ENCODE assay signal across 8 cellular contexts in genomic region chr5:116573617-116574431, GRCh38. TPM values are rescaled to one million over a fixed set of nuclear protein-coding genes. Genes with fewer than 3 reads are reported as not detected.
DNase-seq lines count a peak whose midpoint lies in the region; ATAC-seq, FAIRE-seq and TF ChIP-seq lines count a peak whose summit lies in the region.

No MANE protein-coding gene starts in this region.

- DNase-seq in NCI-H345 treated with DMSO at 0.1 percent for 48 hours (lab: John Stamatoyannopoulos, UW; ENCODE audit: unreplicated experiment) (peak; percentile 3), chondrocyte (ENCODE audit: low spot score) (no peak), HepG2 (ENCODE audit: low spot score) (no peak), DMS153 (lab: John Stamatoyannopoulos, UW) (no peak)

- intact Hi-C loops in HepG2 (cut with micrococcal nuclease; ENCODE audit: unreplicated experiment), result loop anchor here (5.0 to 10.0 kb wide), 3 partner anchors 37 to 437 kb away; no protein-coding TSS in a partner anchor

- TF ChIP-seq EP300 in HepG2 (IDR thresholded peaks at IDR 0.05; ENCODE audit: low read depth in 2 of 2, low read length in 2 of 2), result no peak
- no peak for TF ChIP-seq EP300 in HepG2 (CRISPR knock-in tag; IDR thresholded peaks at IDR 0.05; ENCODE audit: borderline replicate concordance)

- CTCF ChIA-PET in HepG2 (lab: Yijun Ruan, JAX; ENCODE audit: low intra/inter-chr PET ratio, low total read pairs), result interaction anchor here (2.8 kb wide), 1 partner anchor 374 kb away, joined by 17 read pairs; no protein-coding TSS in a partner anchor

- H3K9me3 ChIP-seq in ES-I3 (ENCODE audit: control insufficient read depth, insufficient read depth, low read length), result no peaks in the 10 kb centered on the region
- H3K9me3 ChIP-seq in HepG2 (ENCODE audit: low read length), result no peaks in the 10 kb centered on the region
- no peaks in the 10 kb centered on the region for H3K9me3 ChIP-seq in subcutaneous abdominal adipose tissue (ENCODE audit: control insufficient read depth in 5 of 5, low read length in 5 of 5)

- peak overlapping the region; percentile 84 for H3K4me3 Mint-ChIP-seq in chondrocyte (ENCODE audit: unreplicated experiment)

- no peak overlapping the region for H2AFZ ChIP-seq in HepG2 (ENCODE audit: low read length)

- H3K27me3 ChIP-seq in HepG2 (ENCODE audit: control insufficient read depth in 1 of 2, insufficient read depth in 2 of 2, low read length in 2 of 2), result peaks cover 1 to 9% of the 10 kb centered on the region in 2 experiments; a peak in 1 of 5 replicates
- peaks cover 20 to 34% (median 22%) of the 10 kb centered on the region in 5 donors for H3K27me3 ChIP-seq in subcutaneous abdominal adipose tissue (ENCODE audit: control insufficient read depth in 5 of 5, insufficient read depth in 4 of 5, low read length in 5 of 5)

- H3K27ac ChIP-seq in HepG2 (ENCODE audit: extremely low read length, insufficient read depth, low read length), result peak overlapping the region; percentile 62
- peak overlapping the region; percentile 41 for H3K27ac ChIP-seq in subcutaneous abdominal adipose tissue (ENCODE audit: low read depth, low read length)

- peak overlapping the region; percentile 70 for H3K4me2 ChIP-seq in HepG2 (ENCODE audit: low read depth, low read length)

- H3K27ac Mint-ChIP-seq in chondrocyte (ENCODE audit: unreplicated experiment), result peak overlapping the region; percentile 50

- POLR2A ChIA-PET in HepG2 (lab: Yijun Ruan, JAX), result no interaction called here

- H3K4me1 Mint-ChIP-seq in chondrocyte (ENCODE audit: low read depth), result peaks cover 31% of the 10 kb centered on the region

- no peak for TF ChIP-seq CTCF in chondrocyte (IDR thresholded peaks at IDR 0.05)
- TF ChIP-seq CTCF in HepG2 (CRISPR knock-in tag; IDR thresholded peaks at IDR 0.05), result no peak

- no peak for TF ChIP-seq RAD21 in HepG2 (CRISPR knock-in tag; IDR thresholded peaks at IDR 0.05)

- H3K4me3 ChIP-seq in HepG2 (replicated peaks in 1 of 3; ENCODE audit: insufficient read depth in 1 of 3, low read depth in 2 of 3, low read length in 3 of 3), result peak overlapping the region; percentile 58 to 75 (median 63); a peak in 5 of 6 replicates
- peak overlapping the region; percentile 70 to 88 (median 78) for H3K4me3 ChIP-seq in subcutaneous abdominal adipose tissue (ENCODE audit: low read depth in 1 of 5, low read length in 5 of 5)

- TSS peak; percentile 39 for BruUV-seq in HepG2 (replicated peaks; lab: Mats Ljungman, UMichigan)

- H3K9ac ChIP-seq in ES-I3 (ENCODE audit: low read depth, low read length) (peak overlapping the region; percentile 85), HepG2 (ENCODE audit: insufficient read depth, low read depth, low read length) (peak overlapping the region; percentile 71), subcutaneous abdominal adipose tissue (ENCODE audit: low read length in 5 of 5) (peak overlapping the region in 4 of 5 donors; percentile 7 to 76 (median 40))

- H3K27me3 Mint-ChIP-seq in chondrocyte (ENCODE audit: low read depth), result peaks cover 8% of the 10 kb centered on the region

- H3K36me3 ChIP-seq in ES-I3 (ENCODE audit: insufficient read depth, low read length) (peaks cover 22% of the 10 kb centered on the region), HepG2 (replicated peaks in 1 of 2; ENCODE audit: control insufficient read depth in 1 of 2, insufficient read depth in 2 of 2, low read length in 2 of 2) (no peaks in the 10 kb centered on the region), subcutaneous abdominal adipose tissue (ENCODE audit: control insufficient read depth in 5 of 5, insufficient read depth in 5 of 5, low read length in 5 of 5) (no peaks in the 10 kb centered on the region)

- no peak for FAIRE-seq in HepG2 (lab: Jason Lieb, UNC)

- no peak for TF ChIP-seq POLR2A in HepG2 (IDR thresholded peaks at IDR 0.05; ENCODE audit: insufficient read depth in 1 of 2, low read depth in 2 of 2, low read length in 2 of 2)

- 59% methylated on average over 59 of the region's 70 CpGs for WGBS in HepG2 (ENCODE audit: low lambda C conversion rate)

- H3K4me1 ChIP-seq in ES-I3 (ENCODE audit: insufficient read depth, low read length) (peaks cover 18% of the 10 kb centered on the region), HepG2 (ENCODE audit: insufficient read depth, low read length) (peaks cover 41% of the 10 kb centered on the region), subcutaneous abdominal adipose tissue (ENCODE audit: control insufficient read depth in 5 of 5, insufficient read depth in 5 of 5, low read length in 5 of 5) (peaks cover 7 to 52% (median 46%) of the 10 kb centered on the region in 5 donors)

- H4K20me1 ChIP-seq in HepG2 (ENCODE audit: insufficient read depth, low read length), result no peaks in the 10 kb centered on the region

- peaks cover 53% of the 10 kb centered on the region for H3K79me2 ChIP-seq in HepG2 (ENCODE audit: insufficient read depth, low read length)

- ATAC-seq in HepG2, result peak; percentile 4
- ATAC-seq in HG02852 (IDR thresholded peaks at IDR 0.05; ENCODE audit: unreplicated experiment), result no peak
- ATAC-seq in GM21381 (IDR thresholded peaks at IDR 0.05; ENCODE audit: unreplicated experiment), result no peak

- in situ Hi-C loops in HepG2 (cut with HindIII; ENCODE audit: extremely low pct_ligation_motif_present, low pct_unique_long_range_greater_than_20kb), result loop anchor here (5.0 kb wide), 1 partner anchor 288 kb away; no protein-coding TSS in a partner anchor

- no peaks in the 10 kb centered on the region for H3K36me3 Mint-ChIP-seq in chondrocyte (ENCODE audit: low read depth)

- no peaks in the 10 kb centered on the region for H3K9me3 Mint-ChIP-seq in chondrocyte (ENCODE audit: low read depth)

TF ChIP-seq in HepG2, 621 proteins besides CTCF, POLR2A, EP300 and RAD21 (continues in another document):
- TF ChIP-seq RBFOX2 (IDR thresholded peaks at IDR 0.05; ENCODE audit: low read depth, low read length), result peak; percentile 68
- no peak for TF ChIP-seq ZNF451 (CRISPR knock-in tag; IDR thresholded peaks at IDR 0.05)
- TF ChIP-seq PAF1 (CRISPR knock-in tag; IDR thresholded peaks at IDR 0.05), result no peak
- peak; percentile 82 for TF ChIP-seq ZNF777 (CRISPR knock-in tag; IDR thresholded peaks at IDR 0.05)
- no peak for TF ChIP-seq ZNF562 (CRISPR knock-in tag; IDR thresholded peaks at IDR 0.05; ENCODE audit: borderline replicate concordance)
- 0 out of 2 replicates have a peak, but pooled peaks have one; percentile 23 for TF ChIP-seq WIZ (CRISPR knock-in tag; IDR thresholded peaks at IDR 0.05)
- no peak for TF ChIP-seq ZNF589 (CRISPR knock-in tag; conservative IDR thresholded peaks at IDR 0.05)
- no peak for TF ChIP-seq TAF15 (IDR thresholded peaks at IDR 0.05; ENCODE audit: low read depth, low read length, poor library complexity, severe bottlenecking)
- 0 out of 2 replicates have a peak, but pooled peaks have one; percentile 17 for TF ChIP-seq ZNF800 (CRISPR knock-in tag; IDR thresholded peaks at IDR 0.05)
- TF ChIP-seq AGO2 (optimal IDR thresholded peaks at IDR 0.05; ENCODE audit: low read depth, low read length), result peak; percentile 73
- no peak for TF ChIP-seq POLR2AphosphoS5 (IDR thresholded peaks at IDR 0.05; ENCODE audit: low read depth, low read length)
- no peak for TF ChIP-seq CREM (IDR thresholded peaks at IDR 0.05)
- TF ChIP-seq CREM (CRISPR knock-in tag; IDR thresholded peaks at IDR 0.05), result no peak
- no peak for TF ChIP-seq ZNF207 (IDR thresholded peaks at IDR 0.05; ENCODE audit: borderline replicate concordance)
- TF ChIP-seq SAP130 (CRISPR knock-in tag; IDR thresholded peaks at IDR 0.05; ENCODE audit: low read depth), result peak; percentile 7; the same call in 1 of the 2 replicates
- no peak for TF ChIP-seq SOX13 (IDR thresholded peaks at IDR 0.05)
- no peak for TF ChIP-seq SOX13 (CRISPR knock-in tag; conservative IDR thresholded peaks at IDR 0.05 in 1 of 2, IDR thresholded peaks at IDR 0.05 in 1 of 2)

RNA-seq across cellular contexts. Expression of gene SEMA6A, which starts 0.8 kb away (rescaled TPM):
- 3.5 to 4.9 TPM (median 3.9 TPM) in 3 replicates for total RNA-seq in chondrocyte
- total RNA-seq in HepG2 (2016; rRNA removed; fragmentation: Illumina TruSeq; extraction: Trizol), result 2.9 and 5.1 TPM in 2 replicates
- total RNA-seq in HepG2 (2016; cell fraction: cytosol; rRNA removed; fragmentation: Illumina TruSeq; extraction: Trizol; ENCODE audit: low read depth), result 2.5 and 3.1 TPM in 2 replicates
- 3.4 and 5.4 TPM in 2 replicates for total RNA-seq in HepG2 (2016; cell fraction: insoluble cytoplasmic fraction; rRNA removed; fragmentation: Illumina TruSeq; extraction: Trizol)
- total RNA-seq in HepG2 (2016; cell fraction: membrane; rRNA removed; fragmentation: Illumina TruSeq; extraction: Trizol), result 1.7 and 2.8 TPM in 2 replicates
- 21.0 and 23.5 TPM in 2 replicates for total RNA-seq in HepG2 (2016; cell fraction: nucleus; rRNA removed; fragmentation: Illumina TruSeq; extraction: Trizol)
- 4.6 and 6.5 TPM in 2 replicates for polyA plus RNA-seq in HepG2 (2011; rRNA removed)
- 3.4 and 5.4 TPM in 2 replicates for polyA plus RNA-seq in HepG2 (2011; cell fraction: cytosol; rRNA removed)
- polyA plus RNA-seq in HepG2 (2011; cell fraction: nucleus; rRNA removed), result 11.1 and 19.1 TPM in 2 replicates
- polyA plus RNA-seq in HepG2 (2012), result 3.4 and 4.0 TPM in 2 replicates
- polyA plus RNA-seq in HepG2 (2016; cell fraction: cytosol; fragmentation: Illumina TruSeq; extraction: Trizol; ENCODE audit: low read depth), result 0.33 and 0.82 TPM in 2 replicates
- polyA plus RNA-seq in HepG2 (2016; cell fraction: insoluble cytoplasmic fraction; fragmentation: Illumina TruSeq; extraction: Trizol; ENCODE audit: low read depth), result 2.0 and 3.2 TPM in 2 replicates
- polyA plus RNA-seq in HepG2 (2016; cell fraction: membrane; fragmentation: Illumina TruSeq; extraction: Trizol; ENCODE audit: low read depth), result 0.60 and 0.90 TPM in 2 replicates
- polyA plus RNA-seq in HepG2 (2016; cell fraction: nucleus; fragmentation: Illumina TruSeq; extraction: Trizol; ENCODE audit: insufficient read depth, low read depth), result 12.6 and 13.9 TPM in 2 replicates
- 0.14 and 17.4 TPM in 2 replicates for polyA minus RNA-seq in HepG2 (2011; rRNA and poly(A)+ RNA removed; ENCODE audit: low replicate concordance)
- polyA minus RNA-seq in HepG2 (2011; cell fraction: cytosol; rRNA and poly(A)+ RNA removed), result 8.4 and 16.5 TPM in 2 replicates
- polyA minus RNA-seq in HepG2 (2011; cell fraction: nucleus; rRNA and poly(A)+ RNA removed), result 49.6 and 67.6 TPM in 2 replicates
